ENCODE assay signal across 8 cellular contexts in the genomic region with DNA sequence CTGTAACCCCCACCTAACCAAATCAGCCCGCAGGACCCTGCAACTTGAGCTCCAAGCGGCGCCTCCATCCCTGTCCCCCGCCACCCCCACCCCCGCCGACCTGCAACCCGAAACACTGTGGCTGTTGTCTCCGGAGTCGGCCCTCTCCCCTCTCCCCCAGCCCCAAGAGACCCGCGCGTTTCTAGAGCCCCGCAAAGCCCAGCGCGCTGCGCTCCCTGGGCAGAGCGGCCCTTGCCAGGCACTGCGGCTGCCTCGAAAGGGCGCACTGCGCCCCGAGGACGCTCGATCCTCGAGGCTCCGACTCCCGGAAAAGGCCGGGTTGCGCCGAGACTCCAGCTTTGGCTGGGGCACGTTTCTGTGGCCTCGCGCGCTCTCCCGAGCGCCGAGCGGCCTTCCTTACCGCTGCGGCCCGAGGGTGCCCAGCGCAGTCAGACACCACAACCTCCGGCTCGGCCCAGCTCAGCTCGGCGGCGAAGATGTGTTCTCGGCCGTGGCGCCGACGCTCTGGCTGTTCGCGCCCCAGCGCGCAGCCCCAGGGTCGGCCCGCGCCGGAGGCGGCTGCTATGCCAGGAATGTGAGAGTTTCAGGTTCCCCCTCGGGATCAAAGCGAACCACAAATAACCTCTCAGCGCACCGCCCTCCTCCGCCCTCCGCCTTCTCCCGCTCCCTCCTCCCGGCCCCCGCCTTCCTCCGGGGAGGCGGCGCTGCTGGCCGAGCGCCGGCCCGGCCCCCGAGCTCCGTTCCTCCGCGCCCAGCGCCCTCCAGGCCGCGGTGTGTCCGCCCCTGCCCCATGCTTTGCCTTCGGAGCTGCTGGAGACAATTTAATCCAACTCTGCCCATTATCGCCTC. TPM values are rescaled to one million over a fixed set of nuclear protein-coding genes. Genes with fewer than 3 reads are reported as not detected.
DNase-seq lines count a peak whose midpoint lies in the region; ATAC-seq and TF ChIP-seq lines count a peak whose summit lies in the region.

A gene (minus strand): TSS at position 506 of the 849 bp plus-strand sequence. CDS start 3,014 bp downstream, outside the sequence.

- ATAC-seq in DND-41 (ENCODE audit: insufficient read depth, low read depth) (peak; percentile 89), HG03025 (IDR thresholded peaks at IDR 0.05; ENCODE audit: low FRiP score, unreplicated experiment) (peak; percentile 46), HG03095 (IDR thresholded peaks at IDR 0.05; ENCODE audit: unreplicated experiment) (no peak)

- 1% methylated on average over 72 of the region's 87 CpGs for WGBS in hepatocyte (ENCODE audit: low lambda C conversion rate, missing lambda C conversion rate)

- TF ChIP-seq CTCF in DND-41 (IDR thresholded peaks at IDR 0.05; ENCODE audit: borderline replicate concordance, extremely low read depth, low read length, poor library complexity, severe bottlenecking) (no peak), brain (conservative IDR thresholded peaks at IDR 0.05) (no peak), hepatocyte (IDR thresholded peaks at IDR 0.05; ENCODE audit: poor library complexity) (no peak)

- DNase-seq in DND-41 = peak; percentile 83
- DNase-seq in NOMO-1 treated with DMSO at 0.1 percent for 48 hours (lab: John Stamatoyannopoulos, UW; ENCODE audit: unreplicated experiment) = peak; percentile 65
- peak; percentile 96 for DNase-seq in hepatocyte (ENCODE audit: low spot score)
- DNase-seq in posterior vena cava (ENCODE audit: low spot score) = peak; percentile 94
- DNase-seq in effector CD4-positive, alpha-beta T cell = no peak

- H3K4me1 ChIP-seq in DND-41 (ENCODE audit: insufficient read depth, low read length) = peaks cover 22% of the 10 kb centered on the region
- peaks cover 36% of the 10 kb centered on the region for H3K4me1 ChIP-seq in hepatocyte (ENCODE audit: insufficient read depth)

- H3K9me3 ChIP-seq in DND-41 (ENCODE audit: insufficient read depth, low read length, severe bottlenecking) (no peaks in the 10 kb centered on the region), hepatocyte (ENCODE audit: low read depth) (no peaks in the 10 kb centered on the region)

- H2AFZ ChIP-seq in DND-41 (ENCODE audit: low read depth, low read length) = peak within 1 kb of the TSS; percentile 77
- H2AFZ ChIP-seq in hepatocyte = peak within 1 kb of the TSS; percentile 43

- intact Hi-C loops in posterior vena cava (cut with DNase I) = loop anchor here (5.0 to 10.0 kb wide), 3 partner anchors 62 to 93 kb away; no protein-coding TSS in a partner anchor

- no peak within 1 kb of the TSS for H3K27ac ChIP-seq in DND-41 (ENCODE audit: low read length)
- H3K27ac ChIP-seq in hepatocyte = peak within 1 kb of the TSS; percentile 99

- H3K79me2 ChIP-seq in DND-41 (ENCODE audit: insufficient read depth, low read length) (no peaks in the 10 kb centered on the region), hepatocyte (peaks cover 47% of the 10 kb centered on the region)

- H3K27me3 ChIP-seq in DND-41 (ENCODE audit: insufficient read depth, low read length, poor library complexity) (peaks cover 33% of the 10 kb centered on the region), hepatocyte (no peaks in the 10 kb centered on the region)

- H3K36me3 ChIP-seq in DND-41 (ENCODE audit: insufficient read depth, low read length) (no peaks in the 10 kb centered on the region), hepatocyte (replicated peaks; ENCODE audit: insufficient read depth, low read depth) (no peaks in the 10 kb centered on the region)

- no peaks in the 10 kb centered on the region for H3K9me3 Mint-ChIP-seq in brain

- peak within 1 kb of the TSS; percentile 98 to 99 (median 99) for H3K27ac Mint-ChIP-seq in brain

- peaks cover 39% of the 10 kb centered on the region for H3K27me3 Mint-ChIP-seq in brain

- H3K4me3 Mint-ChIP-seq in brain = peak within 1 kb of the TSS; percentile 92 to 98 (median 97)

- H3K4me3 ChIP-seq in DND-41 (ENCODE audit: low read depth in 1 of 2, low read length in 2 of 2) (peak within 1 kb of the TSS; percentile 22 to 66; a peak in 3 of 4 replicates), hepatocyte (peak within 1 kb of the TSS; percentile 91)

- H3K4me2 ChIP-seq in DND-41 (ENCODE audit: insufficient read depth, low read length) (peak within 1 kb of the TSS; percentile 91), hepatocyte (peak within 1 kb of the TSS; percentile 81)

- H4K20me1 ChIP-seq in DND-41 (ENCODE audit: insufficient read depth, low read length) (peaks cover 9% of the 10 kb centered on the region), hepatocyte (ENCODE audit: insufficient read depth, poor library complexity, severe bottlenecking) (peaks cover 40% of the 10 kb centered on the region)

- peak within 1 kb of the TSS; percentile 55 for H3K9ac ChIP-seq in DND-41 (ENCODE audit: low read depth, low read length)

- H3K36me3 Mint-ChIP-seq in brain = peaks cover 30% of the 10 kb centered on the region

- no peaks in the 10 kb centered on the region for H3K9me2 ChIP-seq in hepatocyte (replicated peaks; ENCODE audit: insufficient read depth)

- peaks cover 58% of the 10 kb centered on the region for H3K4me1 Mint-ChIP-seq in brain

RNA-seq across cellular contexts. Expression of the gene that starts here (rescaled TPM):
- polyA plus RNA-seq in brain (ENCODE audit: insufficient read depth, low read depth, low replicate concordance) (23.5 TPM), hepatocyte (63.9 and 74.2 TPM in 2 replicates)
- total RNA-seq in hepatocyte (71.4 and 81.6 TPM in 2 replicates), posterior vena cava (10 to 100 TPM; 49.9 to 56.5 TPM)
